30 cellular contexts compared by ENCODE assay signal in genomic region chr1:9038881-9039760, GRCh38. TPM values are rescaled to one million over a fixed set of nuclear protein-coding genes. Genes with fewer than 3 reads are reported as not detected.
DNase-seq lines count a peak whose midpoint lies in the region; ATAC-seq and TF ChIP-seq lines count a peak whose summit lies in the region.
"Had no signal": no experiment of that assay in that cellular context is flagged by ENCODE, and none has a peak within 500 bp of the region (broad histone marks: within the 10 kb centered on the region; RNA-seq: fewer than 3 reads in every experiment).

No MANE protein-coding gene starts in this region.

- H3K27me3 Mint-ChIP-seq in natural killer cell treated with Interleukin-12 subunit alpha and Interleukin-12 subunit beta and Interleukin-15 and Interleukin-18, amount 100 ng/mL, for 72 hours: peaks cover 4 to 14% of the 10 kb centered on the region in 2 donors
- H3K27me3 Mint-ChIP-seq in natural killer cell (ENCODE audit: low read depth in 2 of 2): peaks cover under 1 to 8% of the 10 kb centered on the region in 2 donors

- H3K9me3 ChIP-seq in WERI-Rb-1 (ENCODE audit: severe bottlenecking): peaks cover 9% of the 10 kb centered on the region
- peaks cover 3 to 4% of the 10 kb centered on the region in 2 donors for H3K9me3 ChIP-seq in neuronal stem cell (replicated peaks in 1 of 2; ENCODE audit: control insufficient read depth in 2 of 2, insufficient read depth in 1 of 2, low read depth in 1 of 2, low read length in 2 of 2)
- H3K9me3 ChIP-seq in aorta (ENCODE audit: control insufficient read depth, low read length): peaks cover 4% of the 10 kb centered on the region
- H3K9me3 ChIP-seq: Caco-2, prostate gland had no signal

- H3K9me3 Mint-ChIP-seq in natural killer cell treated with Interleukin-12 subunit alpha and Interleukin-12 subunit beta and Interleukin-15 and Interleukin-18, amount 100 ng/mL, for 72 hours: peaks cover 9% of the 10 kb centered on the region
- peaks cover 4 to 9% of the 10 kb centered on the region in 2 donors for H3K9me3 Mint-ChIP-seq in natural killer cell

- no peak overlapping the region for H3K4me3 ChIP-seq in WERI-Rb-1 (ENCODE audit: low read depth, low read length)
- H3K4me3 ChIP-seq in neuronal stem cell (ENCODE audit: low read length in 2 of 2): no peak overlapping the region
- H3K4me3 ChIP-seq in aorta (ENCODE audit: low read length in 2 of 2): no peak overlapping the region
- H3K4me3 ChIP-seq: breast epithelium, neural progenitor cell, prostate gland, SJSA1, transverse colon had no signal

- peaks cover 14% of the 10 kb centered on the region for H3K36me3 Mint-ChIP-seq in natural killer cell treated with Interleukin-12 subunit alpha and Interleukin-12 subunit beta and Interleukin-15 and Interleukin-18, amount 100 ng/mL, for 72 hours
- H3K36me3 Mint-ChIP-seq in natural killer cell: peaks cover 9% of the 10 kb centered on the region
- H3K36me3 Mint-ChIP-seq: neural progenitor cell had no signal

- peak overlapping the region; percentile 41 for H2BK12ac ChIP-seq in neuronal stem cell (ENCODE audit: low read length)

- no peak for TF ChIP-seq CTCF in natural killer cell (IDR thresholded peaks at IDR 0.05)
- TF ChIP-seq CTCF in WERI-Rb-1 (IDR thresholded peaks at IDR 0.05; ENCODE audit: low read depth, low read length): no peak

- no peak overlapping the region for H3K4ac ChIP-seq in neuronal stem cell (ENCODE audit: low read length)

- WGBS in neuronal stem cell (ENCODE audit: extremely low coverage in 2 of 2, insufficient read length in 2 of 2, insufficient replicate concordance in 1 of 2), 2 donors: no CpG with 5 or more reads among the region's 62 CpGs
- 51% methylated on average over 57 to 62 of the region's 62 CpGs for WGBS in aorta, 2 donors

- no peak overlapping the region for H3K4me3 Mint-ChIP-seq in natural killer cell treated with Interleukin-12 subunit alpha and Interleukin-12 subunit beta and Interleukin-15 and Interleukin-18, amount 100 ng/mL, for 72 hours
- H3K4me3 Mint-ChIP-seq in natural killer cell: no peak overlapping the region
- H3K4me3 Mint-ChIP-seq: neural progenitor cell had no signal

- H4K8ac ChIP-seq in neuronal stem cell (ENCODE audit: low read depth, low read length): no peak overlapping the region

- no peak overlapping the region for H2AFZ ChIP-seq in neuronal stem cell (ENCODE audit: low read length)
- H2AFZ ChIP-seq: neural progenitor cell had no signal

- H3K9ac ChIP-seq in neuronal stem cell (ENCODE audit: low read depth, low read length, poor library complexity): peak overlapping the region; percentile 60
- H3K9ac ChIP-seq: neural progenitor cell had no signal

- H3K79me1 ChIP-seq in neuronal stem cell (ENCODE audit: low read depth, low read length): no peaks in the 10 kb centered on the region

- H3K4me1 ChIP-seq in neuronal stem cell (ENCODE audit: control insufficient read depth in 2 of 2, insufficient read depth in 1 of 2, low read depth in 1 of 2, low read length in 2 of 2) (no peaks in the 10 kb centered on the region), aorta (ENCODE audit: control insufficient read depth in 1 of 2, insufficient read depth in 2 of 2, low read length in 2 of 2) (no peaks in the 10 kb centered on the region)
- H3K4me1 ChIP-seq: breast epithelium, Caco-2, neural progenitor cell, prostate gland, SJSA1, transverse colon had no signal

- peak overlapping the region; percentile 47 for H2BK120ac ChIP-seq in neuronal stem cell (ENCODE audit: low read depth, low read length)

- peak overlapping the region; percentile 95 for H3K23ac ChIP-seq in neuronal stem cell (ENCODE audit: low read depth, low read length, poor library complexity)

- no peak for DNase-seq in natural killer cell treated with Interleukin-12 subunit alpha and Interleukin-12 subunit beta and Interleukin-15 and Interleukin-18, amount 100 ng/mL, for 72 hours (ENCODE audit: low spot score)
- DNase-seq in natural killer cell: no peak
- DNase-seq in WERI-Rb-1: peak; percentile 24
- no peak for DNase-seq in neuronal stem cell (ENCODE audit: low spot score)
- DNase-seq in aorta: peak in 1 of 2 donors; percentile 39
- no peak for DNase-seq in iPS-NIHi7 (ENCODE audit: extremely low spot score)
- DNase-seq: activated CD4-positive, alpha-beta T cell treated with anti-CD3 and anti-CD28 coated beads, Interleukin-2, amount 50 U/mL, for 48 hours; activated naive CD4-positive, alpha-beta T cell treated with anti-CD3 and anti-CD28 coated beads, Interleukin-2, amount 50 U/mL, for 16 hours; amniotic stem cell; C1 segment of cervical spinal cord; Caco-2; DND-41; effector CD8-positive, alpha-beta T cell; glutamatergic neuron; islet precursor cell; NCI-H1105 treated with DMSO at 0.1 percent for 48 hours; NCI-H1930; NCI-H69; transverse colon had no signal

- H3K36me3 ChIP-seq in WERI-Rb-1 (no peaks in the 10 kb centered on the region), neuronal stem cell (replicated peaks in 1 of 2; ENCODE audit: control insufficient read depth in 2 of 2, insufficient read depth in 2 of 2, low read length in 2 of 2) (no peaks in the 10 kb centered on the region), aorta (ENCODE audit: control insufficient read depth in 1 of 2, insufficient read depth in 2 of 2, low read length in 1 of 2) (no peaks in the 10 kb centered on the region)
- H3K36me3 ChIP-seq: breast epithelium, neural progenitor cell, prostate gland, SJSA1, transverse colon had no signal

- H3K27ac ChIP-seq in WERI-Rb-1 (no peak overlapping the region), neuronal stem cell (replicated peaks; ENCODE audit: low read length) (no peak overlapping the region), aorta (ENCODE audit: low read depth in 1 of 2, low read length in 2 of 2) (no peak overlapping the region)
- H3K27ac ChIP-seq: breast epithelium, neural progenitor cell, prostate gland, SJSA1, skin epidermis, transverse colon had no signal

- no peak overlapping the region for H4K91ac ChIP-seq in neuronal stem cell (ENCODE audit: low read depth, low read length, poor library complexity)

- peak overlapping the region; percentile 13 for H2BK5ac ChIP-seq in neuronal stem cell (ENCODE audit: low read length)

- H2BK15ac ChIP-seq in neuronal stem cell (ENCODE audit: low read length): peak overlapping the region; percentile 58

- peak overlapping the region; percentile 85 for H3K18ac ChIP-seq in neuronal stem cell (ENCODE audit: low read length)

- H3K27ac Mint-ChIP-seq in natural killer cell treated with Interleukin-12 subunit alpha and Interleukin-12 subunit beta and Interleukin-15 and Interleukin-18, amount 100 ng/mL, for 72 hours: no peak overlapping the region
- H3K27ac Mint-ChIP-seq in natural killer cell: no peak overlapping the region
- H3K27ac Mint-ChIP-seq: neural progenitor cell had no signal

- intact Hi-C loops in natural killer cell (cut with micrococcal nuclease) (no loop called here), aorta (cut with DNase I) (no loop called here)

- no peak overlapping the region for H3K4me2 ChIP-seq in neuronal stem cell (ENCODE audit: insufficient read depth, low read length, poor library complexity, severe bottlenecking)
- H3K4me2 ChIP-seq: neural progenitor cell had no signal

- H3K4me1 Mint-ChIP-seq in natural killer cell treated with Interleukin-12 subunit alpha and Interleukin-12 subunit beta and Interleukin-15 and Interleukin-18, amount 100 ng/mL, for 72 hours (ENCODE audit: low read depth in 2 of 2): no peaks in the 10 kb centered on the region
- H3K4me1 Mint-ChIP-seq in natural killer cell: no peaks in the 10 kb centered on the region
- H3K4me1 Mint-ChIP-seq: neural progenitor cell had no signal

- peak; percentile 4 to 22 for ATAC-seq in natural killer cell treated with Interleukin-12 subunit alpha and Interleukin-12 subunit beta and Interleukin-15 and Interleukin-18, amount 100 ng/mL, for 72 hours
- ATAC-seq in natural killer cell: no peak
- ATAC-seq in aorta (ENCODE audit: low FRiP score): peak; percentile 41
- ATAC-seq in GM21360 (IDR thresholded peaks at IDR 0.05; ENCODE audit: unreplicated experiment): no peak
- ATAC-seq in HG03354 (IDR thresholded peaks at IDR 0.05; ENCODE audit: poor library complexity, severe bottlenecking, unreplicated experiment): no peak
- ATAC-seq: activated CD4-positive, CD25-positive, alpha-beta regulatory T cell treated with anti-CD3 and anti-CD28 coated beads, Interleukin-2, amount 50 U/mL, for 24 hours had no signal

- H3K27me3 ChIP-seq in WERI-Rb-1 (ENCODE audit: insufficient read depth, low read depth, severe bottlenecking): no peaks in the 10 kb centered on the region
- H3K27me3 ChIP-seq in neuronal stem cell (ENCODE audit: control insufficient read depth in 3 of 3, insufficient read depth in 3 of 3, low read depth in 1 of 3, low read length in 3 of 3): peaks cover 0 to 6% (median 2%) of the 10 kb centered on the region in 3 experiments
- no peaks in the 10 kb centered on the region for H3K27me3 ChIP-seq in aorta (ENCODE audit: control insufficient read depth in 1 of 2, insufficient read depth in 2 of 2, low read length in 1 of 2)
- H3K27me3 ChIP-seq: breast epithelium, neural progenitor cell, SJSA1, transverse colon had no signal

- peak overlapping the region; percentile 82 for H3K14ac ChIP-seq in neuronal stem cell (ENCODE audit: low read length)

- H2AK5ac ChIP-seq in neuronal stem cell (ENCODE audit: low read depth, low read length): peak overlapping the region; percentile 90

RNA-seq across cellular contexts. Expression of gene SLC2A7, which starts 12.9 kb away (rescaled TPM):
- not detected for total RNA-seq in natural killer cell treated with Interleukin-12 subunit alpha and Interleukin-12 subunit beta and Interleukin-15 and Interleukin-18, amount 100 ng/mL, for 72 hours
- not detected for total RNA-seq in natural killer cell
- polyA plus RNA-seq in neuronal stem cell (2013, experiment 1 of 2): not detected
- not detected for polyA plus RNA-seq in neuronal stem cell (2013, experiment 2 of 2)
- total RNA-seq in aorta: not detected
- polyA plus RNA-seq in aorta: not detected
- total RNA-seq: breast epithelium; Caco-2; epithelial cell of proximal tubule; lung microvascular endothelial cell; prostate gland; SJSA1; T-helper 1 cell treated with Interleukin-12 subunit alpha and Interleukin-12 subunit beta and Interleukin-4 antibody, amounts not matched to agents 30 ng/mL and 1 ng/mL, for 36 hours; transverse colon had no signal

RNA-seq across cellular contexts. Expression of gene SLC2A5, which starts 30.3 kb away (rescaled TPM):
- not detected for total RNA-seq in natural killer cell treated with Interleukin-12 subunit alpha and Interleukin-12 subunit beta and Interleukin-15 and Interleukin-18, amount 100 ng/mL, for 72 hours
- total RNA-seq in natural killer cell (not detected), aorta (10 to 100 TPM in 1 of 2 donors, 1 to 10 TPM in 1; 5.8 to 17.5 TPM)
- polyA plus RNA-seq in neuronal stem cell (2013, experiment 1 of 2): not detected
- polyA plus RNA-seq in neuronal stem cell (2013, experiment 2 of 2): not detected
- polyA plus RNA-seq in aorta: 10 to 100 TPM in 1 of 2 donors, under 1 TPM in 1; 0.31 to 10.5 TPM
- total RNA-seq: epithelial cell of proximal tubule; SJSA1; T-helper 1 cell treated with Interleukin-12 subunit alpha and Interleukin-12 subunit beta and Interleukin-4 antibody, amounts not matched to agents 30 ng/mL and 1 ng/mL, for 36 hours had no signal

Comparison
In these comparisons a context has a peak if more than half of its experiments do, and no peak if none do; other contexts are left out.
1. ATAC-seq: peak in natural killer cell treated with Interleukin-12 subunit alpha and Interleukin-12 subunit beta and Interleukin-15 and Interleukin-18, amount 100 ng/mL, for 72 hours (2 of 2) and aorta (single experiment); none in natural killer cell (0 of 3), GM21360 (single experiment) and HG03354 (single experiment).
2. RNA of gene SLC2A5, which starts 30.3 kb away (total RNA-seq): 5.8 to 17.5 TPM in aorta; not detected in natural killer cell treated with Interleukin-12 subunit alpha and Interleukin-12 subunit beta and Interleukin-15 and Interleukin-18, amount 100 ng/mL, for 72 hours and not detected in natural killer cell; every median in the first group is over 4 times any median in the second.